In the genomic region with DNA sequence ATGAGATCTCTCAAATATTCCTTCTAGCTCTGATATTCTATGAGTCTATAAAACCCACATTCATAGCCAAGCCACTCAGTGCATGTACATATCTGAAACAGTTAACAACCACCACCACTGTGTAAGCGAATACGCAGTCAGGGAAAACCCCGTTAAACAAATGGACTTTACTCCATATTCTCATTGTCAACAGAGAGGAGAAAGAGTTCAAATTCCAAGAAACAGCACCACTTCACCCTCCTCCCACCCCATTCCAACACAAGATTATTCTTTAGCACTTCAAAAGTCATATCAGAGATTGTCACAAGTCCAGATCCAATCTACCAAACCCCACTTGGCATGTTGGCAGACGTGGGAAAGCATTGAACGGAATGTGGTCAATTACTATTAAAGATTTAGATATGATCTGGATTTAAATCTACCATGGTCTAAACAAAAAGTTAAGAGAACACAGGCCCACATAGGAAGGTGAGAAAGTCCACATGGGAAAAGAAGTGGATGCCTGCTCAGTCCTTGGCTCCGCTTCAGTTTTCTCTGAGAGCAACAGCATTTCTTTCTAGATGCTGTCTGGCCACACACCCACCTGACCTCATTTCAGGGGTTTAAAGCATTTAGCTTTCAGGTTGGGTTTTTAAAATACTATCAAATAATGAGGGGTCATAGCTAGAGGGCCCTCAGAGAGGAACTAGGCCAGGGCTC, we compare ENCODE assay signal across 1 cellular context.
A peak's percentile ranks its signal among the peaks of the same experiment; 100 is the strongest.
TF ChIP-seq lines count a peak whose summit lies in the region.

No MANE protein-coding gene starts in this region.

TF ChIP-seq in HepG2, 621 proteins besides CTCF, POLR2A, EP300 and RAD21:
- peak; percentile 43; the same call in 1 of the 2 replicates for TF ChIP-seq FOXA3 (CRISPR knock-in tag; IDR thresholded peaks at IDR 0.05)
- peak; percentile 32; the same call in 1 of the 2 replicates for TF ChIP-seq SALL1 (CRISPR knock-in tag; IDR thresholded peaks at IDR 0.05)
- TF ChIP-seq ZNF331 (CRISPR knock-in tag; IDR thresholded peaks at IDR 0.05): 0 out of 2 replicates have a peak, but pooled peaks have one; percentile 26
- peak; percentile 17 for TF ChIP-seq ASH2L (IDR thresholded peaks at IDR 0.05; ENCODE audit: insufficient read length, low read depth, low read length)
- no peak for TF ChIP-seq FOXA1 (IDR thresholded peaks at IDR 0.05)
- 0 out of 2 replicates have a peak, but pooled peaks have one; percentile 50 for TF ChIP-seq FOXA1 (CRISPR knock-in tag; IDR thresholded peaks at IDR 0.05)
- peak; percentile 32; the same call in 1 of the 2 replicates for TF ChIP-seq SOX5 (CRISPR knock-in tag; IDR thresholded peaks at IDR 0.05; ENCODE audit: borderline replicate concordance)
- TF ChIP-seq HNF4A (CRISPR knock-in tag; IDR thresholded peaks at IDR 0.05): peak; percentile 80
- peak; percentile 62; the same call in 1 of the 2 replicates for TF ChIP-seq HNF4G (IDR thresholded peaks at IDR 0.05; ENCODE audit: borderline replicate concordance, low read depth, low read length)
- no peak for TF ChIP-seq HNF4G (CRISPR knock-in tag; IDR thresholded peaks at IDR 0.05; ENCODE audit: borderline replicate concordance, low read depth)
- no peak for TF ChIP-seq SOX13 (IDR thresholded peaks at IDR 0.05)
- peak in 1 of 2 experiments; percentile 33; a peak in 1 of 4 replicates for TF ChIP-seq SOX13 (CRISPR knock-in tag; conservative IDR thresholded peaks at IDR 0.05 in 1 of 2, IDR thresholded peaks at IDR 0.05 in 1 of 2)
- TF ChIP-seq ZNF235 (CRISPR knock-in tag; IDR thresholded peaks at IDR 0.05; ENCODE audit: borderline replicate concordance): no peak
- TF ChIP-seq ZNF652 (CRISPR knock-in tag; IDR thresholded peaks at IDR 0.05; ENCODE audit: borderline replicate concordance, low read depth): peak; percentile 91
- peak; percentile 30; the same call in 1 of the 2 replicates for TF ChIP-seq CREM (IDR thresholded peaks at IDR 0.05)
- TF ChIP-seq CREM (CRISPR knock-in tag; IDR thresholded peaks at IDR 0.05): no peak
- TF ChIP-seq NCOR1 (IDR thresholded peaks at IDR 0.05; ENCODE audit: borderline replicate concordance, low read length): peak; percentile 53; the same call in 1 of the 2 replicates
- TF ChIP-seq, protein P1, sequence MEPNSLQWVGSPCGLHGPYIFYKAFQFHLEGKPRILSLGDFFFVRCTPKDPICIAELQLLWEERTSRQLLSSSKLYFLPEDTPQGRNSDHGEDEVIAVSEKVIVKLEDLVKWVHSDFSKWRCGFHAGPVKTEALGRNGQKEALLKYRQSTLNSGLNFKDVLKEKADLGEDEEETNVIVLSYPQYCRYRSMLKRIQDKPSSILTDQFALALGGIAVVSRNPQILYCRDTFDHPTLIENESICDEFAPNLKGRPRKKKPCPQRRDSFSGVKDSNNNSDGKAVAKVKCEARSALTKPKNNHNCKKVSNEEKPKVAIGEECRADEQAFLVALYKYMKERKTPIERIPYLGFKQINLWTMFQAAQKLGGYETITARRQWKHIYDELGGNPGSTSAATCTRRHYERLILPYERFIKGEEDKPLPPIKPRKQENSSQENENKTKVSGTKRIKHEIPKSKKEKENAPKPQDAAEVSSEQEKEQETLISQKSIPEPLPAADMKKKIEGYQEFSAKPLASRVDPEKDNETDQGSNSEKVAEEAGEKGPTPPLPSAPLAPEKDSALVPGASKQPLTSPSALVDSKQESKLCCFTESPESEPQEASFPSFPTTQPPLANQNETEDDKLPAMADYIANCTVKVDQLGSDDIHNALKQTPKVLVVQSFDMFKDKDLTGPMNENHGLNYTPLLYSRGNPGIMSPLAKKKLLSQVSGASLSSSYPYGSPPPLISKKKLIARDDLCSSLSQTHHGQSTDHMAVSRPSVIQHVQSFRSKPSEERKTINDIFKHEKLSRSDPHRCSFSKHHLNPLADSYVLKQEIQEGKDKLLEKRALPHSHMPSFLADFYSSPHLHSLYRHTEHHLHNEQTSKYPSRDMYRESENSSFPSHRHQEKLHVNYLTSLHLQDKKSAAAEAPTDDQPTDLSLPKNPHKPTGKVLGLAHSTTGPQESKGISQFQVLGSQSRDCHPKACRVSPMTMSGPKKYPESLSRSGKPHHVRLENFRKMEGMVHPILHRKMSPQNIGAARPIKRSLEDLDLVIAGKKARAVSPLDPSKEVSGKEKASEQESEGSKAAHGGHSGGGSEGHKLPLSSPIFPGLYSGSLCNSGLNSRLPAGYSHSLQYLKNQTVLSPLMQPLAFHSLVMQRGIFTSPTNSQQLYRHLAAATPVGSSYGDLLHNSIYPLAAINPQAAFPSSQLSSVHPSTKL (CRISPR knock-in tag; IDR thresholded peaks at IDR 0.05): peak; percentile 43; the same call in 1 of the 2 replicates
- 0 out of 2 replicates have a peak, but pooled peaks have one; percentile 29 for TF ChIP-seq NFKBIZ (CRISPR knock-in tag; IDR thresholded peaks at IDR 0.05)
- TF ChIP-seq THYN1 (CRISPR knock-in tag; IDR thresholded peaks at IDR 0.05; ENCODE audit: borderline replicate concordance, low read depth): no peak
- TF ChIP-seq, protein P2, sequence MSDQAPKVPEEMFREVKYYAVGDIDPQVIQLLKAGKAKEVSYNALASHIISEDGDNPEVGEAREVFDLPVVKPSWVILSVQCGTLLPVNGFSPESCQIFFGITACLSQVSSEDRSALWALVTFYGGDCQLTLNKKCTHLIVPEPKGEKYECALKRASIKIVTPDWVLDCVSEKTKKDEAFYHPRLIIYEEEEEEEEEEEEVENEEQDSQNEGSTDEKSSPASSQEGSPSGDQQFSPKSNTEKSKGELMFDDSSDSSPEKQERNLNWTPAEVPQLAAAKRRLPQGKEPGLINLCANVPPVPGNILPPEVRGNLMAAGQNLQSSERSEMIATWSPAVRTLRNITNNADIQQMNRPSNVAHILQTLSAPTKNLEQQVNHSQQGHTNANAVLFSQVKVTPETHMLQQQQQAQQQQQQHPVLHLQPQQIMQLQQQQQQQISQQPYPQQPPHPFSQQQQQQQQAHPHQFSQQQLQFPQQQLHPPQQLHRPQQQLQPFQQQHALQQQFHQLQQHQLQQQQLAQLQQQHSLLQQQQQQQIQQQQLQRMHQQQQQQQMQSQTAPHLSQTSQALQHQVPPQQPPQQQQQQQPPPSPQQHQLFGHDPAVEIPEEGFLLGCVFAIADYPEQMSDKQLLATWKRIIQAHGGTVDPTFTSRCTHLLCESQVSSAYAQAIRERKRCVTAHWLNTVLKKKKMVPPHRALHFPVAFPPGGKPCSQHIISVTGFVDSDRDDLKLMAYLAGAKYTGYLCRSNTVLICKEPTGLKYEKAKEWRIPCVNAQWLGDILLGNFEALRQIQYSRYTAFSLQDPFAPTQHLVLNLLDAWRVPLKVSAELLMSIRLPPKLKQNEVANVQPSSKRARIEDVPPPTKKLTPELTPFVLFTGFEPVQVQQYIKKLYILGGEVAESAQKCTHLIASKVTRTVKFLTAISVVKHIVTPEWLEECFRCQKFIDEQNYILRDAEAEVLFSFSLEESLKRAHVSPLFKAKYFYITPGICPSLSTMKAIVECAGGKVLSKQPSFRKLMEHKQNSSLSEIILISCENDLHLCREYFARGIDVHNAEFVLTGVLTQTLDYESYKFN (CRISPR knock-in tag; conservative IDR thresholded peaks at IDR 0.05): peak; percentile 82
- peak; percentile 68; the same call in 1 of the 2 replicates for TF ChIP-seq KDM6A (CRISPR knock-in tag; IDR thresholded peaks at IDR 0.05; ENCODE audit: low read depth)
- no peak for TF ChIP-seq MYNN (CRISPR knock-in tag; IDR thresholded peaks at IDR 0.05; ENCODE audit: low read depth)
- TF ChIP-seq NCOA2 (CRISPR knock-in tag; IDR thresholded peaks at IDR 0.05): 0 out of 2 replicates have a peak, but pooled peaks have one; percentile 31
- TF ChIP-seq ZNF530 (CRISPR knock-in tag; IDR thresholded peaks at IDR 0.05; ENCODE audit: low read depth): no peak
- no peak for TF ChIP-seq ZFX (CRISPR knock-in tag; IDR thresholded peaks at IDR 0.05; ENCODE audit: low read depth)
- no peak for TF ChIP-seq ZNF496 (CRISPR knock-in tag; IDR thresholded peaks at IDR 0.05; ENCODE audit: insufficient replicate concordance)
- TF ChIP-seq TEAD3 (CRISPR knock-in tag; optimal IDR thresholded peaks at IDR 0.05; ENCODE audit: borderline replicate concordance): peak; percentile 36
- TF ChIP-seq, protein P3, sequence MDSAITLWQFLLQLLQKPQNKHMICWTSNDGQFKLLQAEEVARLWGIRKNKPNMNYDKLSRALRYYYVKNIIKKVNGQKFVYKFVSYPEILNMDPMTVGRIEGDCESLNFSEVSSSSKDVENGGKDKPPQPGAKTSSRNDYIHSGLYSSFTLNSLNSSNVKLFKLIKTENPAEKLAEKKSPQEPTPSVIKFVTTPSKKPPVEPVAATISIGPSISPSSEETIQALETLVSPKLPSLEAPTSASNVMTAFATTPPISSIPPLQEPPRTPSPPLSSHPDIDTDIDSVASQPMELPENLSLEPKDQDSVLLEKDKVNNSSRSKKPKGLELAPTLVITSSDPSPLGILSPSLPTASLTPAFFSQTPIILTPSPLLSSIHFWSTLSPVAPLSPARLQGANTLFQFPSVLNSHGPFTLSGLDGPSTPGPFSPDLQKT (CRISPR knock-in tag; IDR thresholded peaks at IDR 0.05; ENCODE audit: borderline replicate concordance): no peak
- TF ChIP-seq GATAD2A (CRISPR knock-in tag; IDR thresholded peaks at IDR 0.05): 0 out of 2 replicates have a peak, but pooled peaks have one; percentile 29
- TF ChIP-seq, protein P4, sequence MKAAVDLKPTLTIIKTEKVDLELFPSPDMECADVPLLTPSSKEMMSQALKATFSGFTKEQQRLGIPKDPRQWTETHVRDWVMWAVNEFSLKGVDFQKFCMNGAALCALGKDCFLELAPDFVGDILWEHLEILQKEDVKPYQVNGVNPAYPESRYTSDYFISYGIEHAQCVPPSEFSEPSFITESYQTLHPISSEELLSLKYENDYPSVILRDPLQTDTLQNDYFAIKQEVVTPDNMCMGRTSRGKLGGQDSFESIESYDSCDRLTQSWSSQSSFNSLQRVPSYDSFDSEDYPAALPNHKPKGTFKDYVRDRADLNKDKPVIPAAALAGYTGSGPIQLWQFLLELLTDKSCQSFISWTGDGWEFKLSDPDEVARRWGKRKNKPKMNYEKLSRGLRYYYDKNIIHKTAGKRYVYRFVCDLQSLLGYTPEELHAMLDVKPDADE (CRISPR knock-in tag; IDR thresholded peaks at IDR 0.05): no peak
- peak; percentile 46; the same call in 1 of the 2 replicates for TF ChIP-seq RXRB (CRISPR knock-in tag; IDR thresholded peaks at IDR 0.05; ENCODE audit: borderline replicate concordance)
- no peak for TF ChIP-seq ZNF841 (CRISPR knock-in tag; IDR thresholded peaks at IDR 0.05; ENCODE audit: borderline replicate concordance)
- TF ChIP-seq, protein P5, sequence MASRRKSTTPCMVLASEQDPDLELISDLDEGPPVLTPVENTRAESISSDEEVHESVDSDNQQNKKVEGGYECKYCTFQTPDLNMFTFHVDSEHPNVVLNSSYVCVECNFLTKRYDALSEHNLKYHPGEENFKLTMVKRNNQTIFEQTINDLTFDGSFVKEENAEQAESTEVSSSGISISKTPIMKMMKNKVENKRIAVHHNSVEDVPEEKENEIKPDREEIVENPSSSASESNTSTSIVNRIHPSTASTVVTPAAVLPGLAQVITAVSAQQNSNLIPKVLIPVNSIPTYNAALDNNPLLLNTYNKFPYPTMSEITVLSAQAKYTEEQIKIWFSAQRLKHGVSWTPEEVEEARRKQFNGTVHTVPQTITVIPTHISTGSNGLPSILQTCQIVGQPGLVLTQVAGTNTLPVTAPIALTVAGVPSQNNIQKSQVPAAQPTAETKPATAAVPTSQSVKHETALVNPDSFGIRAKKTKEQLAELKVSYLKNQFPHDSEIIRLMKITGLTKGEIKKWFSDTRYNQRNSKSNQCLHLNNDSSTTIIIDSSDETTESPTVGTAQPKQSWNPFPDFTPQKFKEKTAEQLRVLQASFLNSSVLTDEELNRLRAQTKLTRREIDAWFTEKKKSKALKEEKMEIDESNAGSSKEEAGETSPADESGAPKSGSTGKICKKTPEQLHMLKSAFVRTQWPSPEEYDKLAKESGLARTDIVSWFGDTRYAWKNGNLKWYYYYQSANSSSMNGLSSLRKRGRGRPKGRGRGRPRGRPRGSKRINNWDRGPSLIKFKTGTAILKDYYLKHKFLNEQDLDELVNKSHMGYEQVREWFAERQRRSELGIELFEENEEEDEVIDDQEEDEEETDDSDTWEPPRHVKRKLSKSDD (CRISPR knock-in tag; IDR thresholded peaks at IDR 0.05; ENCODE audit: low read depth): no peak
- 0 out of 2 replicates have a peak, but pooled peaks have one; percentile 27 for TF ChIP-seq HDAC2 (CRISPR knock-in tag; IDR thresholded peaks at IDR 0.05)
TF ChIP-seq in HepG2: peak in this region for 21.
